ENCODE assay signal across 27 cellular contexts in genomic region chr3:121645054-121645453, GRCh38. TPM values are rescaled to one million over a fixed set of nuclear protein-coding genes. Genes with fewer than 3 reads are reported as not detected.
A peak's percentile ranks its signal among the peaks of the same experiment; 100 is the strongest.
DNase-seq lines count a peak whose midpoint lies in the region; ATAC-seq and TF ChIP-seq lines count a peak whose summit lies in the region.
"Had no signal": no experiment of that assay in that cellular context is flagged by ENCODE, and none has a peak within 500 bp of the region (broad histone marks: within the 10 kb centered on the region; RNA-seq: fewer than 3 reads in every experiment).

No MANE protein-coding gene starts in this region.

- peaks cover 0 to 4% (median 0%) of the 10 kb centered on the region in 4 donors for H3K36me3 ChIP-seq in esophagus muscularis mucosa
- peaks cover 35% of the 10 kb centered on the region for H3K36me3 ChIP-seq in lower lobe of right lung

- H3K4me1 Mint-ChIP-seq in T-helper 1 cell treated with Interleukin-12 subunit alpha and Interleukin-12 subunit beta and Interleukin-4 antibody, amounts not matched to agents 30 μg/mL and 1 μg/mL, for 36 hours (ENCODE audit: low read depth): peaks cover 10% of the 10 kb centered on the region
- peaks cover 30% of the 10 kb centered on the region for H3K4me1 Mint-ChIP-seq in stimulated activated naive CD8-positive, alpha-beta T cell treated with anti-CD3 and anti-CD28 coated beads, Interleukin-15, amount 100 ng/mL, for 72 hours

- H3K27ac ChIP-seq in esophagus muscularis mucosa (replicated peaks in 1 of 4): no peak overlapping the region
- H3K27ac ChIP-seq in lower lobe of right lung: no peak overlapping the region
- H3K27ac ChIP-seq: BLaER1 had no signal

- H3K4me1 ChIP-seq in esophagus muscularis mucosa (peaks cover 12 to 31% (median 24%) of the 10 kb centered on the region in 4 donors), lower lobe of right lung (no peaks in the 10 kb centered on the region)
- H3K4me1 ChIP-seq: BLaER1, Caco-2 had no signal

- intact Hi-C loops in esophagus muscularis mucosa (cut with DNase I): no loop called here
- intact Hi-C loops in lower lobe of right lung (cut with DNase I): no loop called here

- no peaks in the 10 kb centered on the region for H3K9me3 Mint-ChIP-seq in T-helper 1 cell treated with Interleukin-12 subunit alpha and Interleukin-12 subunit beta and Interleukin-4 antibody, amounts not matched to agents 30 μg/mL and 1 μg/mL, for 36 hours
- H3K9me3 Mint-ChIP-seq in stimulated activated naive CD8-positive, alpha-beta T cell treated with anti-CD3 and anti-CD28 coated beads, Interleukin-15, amount 100 ng/mL, for 72 hours: no peaks in the 10 kb centered on the region
- H3K9me3 Mint-ChIP-seq: CD4-positive, alpha-beta T cell had no signal

- TF ChIP-seq CTCF in esophagus muscularis mucosa (IDR thresholded peaks at IDR 0.05) (no peak), lower lobe of right lung (IDR thresholded peaks at IDR 0.05) (no peak)

- H3K27ac Mint-ChIP-seq in T-helper 1 cell treated with Interleukin-12 subunit alpha and Interleukin-12 subunit beta and Interleukin-4 antibody, amounts not matched to agents 30 μg/mL and 1 μg/mL, for 36 hours: peak overlapping the region; percentile 19
- H3K27ac Mint-ChIP-seq in stimulated activated naive CD8-positive, alpha-beta T cell treated with anti-CD3 and anti-CD28 coated beads, Interleukin-15, amount 100 ng/mL, for 72 hours: no peak overlapping the region
- H3K27ac Mint-ChIP-seq: CD4-positive, alpha-beta T cell had no signal

- no peaks in the 10 kb centered on the region for H3K27me3 Mint-ChIP-seq in T-helper 1 cell treated with Interleukin-12 subunit alpha and Interleukin-12 subunit beta and Interleukin-4 antibody, amounts not matched to agents 30 μg/mL and 1 μg/mL, for 36 hours (ENCODE audit: low read depth)
- no peaks in the 10 kb centered on the region for H3K27me3 Mint-ChIP-seq in stimulated activated naive CD8-positive, alpha-beta T cell treated with anti-CD3 and anti-CD28 coated beads, Interleukin-15, amount 100 ng/mL, for 72 hours
- H3K27me3 Mint-ChIP-seq: CD4-positive, alpha-beta T cell had no signal

- H3K27me3 ChIP-seq in esophagus muscularis mucosa: no peaks in the 10 kb centered on the region
- H3K27me3 ChIP-seq in lower lobe of right lung (ENCODE audit: low read depth): no peaks in the 10 kb centered on the region
- H3K27me3 ChIP-seq: BLaER1 had no signal

- H3K9me3 ChIP-seq in esophagus muscularis mucosa: no peaks in the 10 kb centered on the region
- no peaks in the 10 kb centered on the region for H3K9me3 ChIP-seq in lower lobe of right lung
- H3K9me3 ChIP-seq: BLaER1, Caco-2 had no signal

- DNase-seq in T-helper 1 cell (no peak), esophagus muscularis mucosa (ENCODE audit: extremely low spot score) (peak; percentile 31), lower lobe of right lung (no peak), superior temporal gyrus (ENCODE audit: extremely low spot score) (no peak)
- no peak for DNase-seq in stimulated activated naive CD8-positive, alpha-beta T cell treated with anti-CD3 and anti-CD28 coated beads, Interleukin-15, Interleukin-2, amounts not matched to agents 100 U/mL and 50 U/mL, for 24 hours
- no peak for DNase-seq in stimulated activated naive CD8-positive, alpha-beta T cell treated with anti-CD3 and anti-CD28 coated beads, Interleukin-15, amount 100 ng/mL, for 72 hours
- DNase-seq: 8988T; Caco-2; CD4-positive, alpha-beta T cell; DMS79; EL; GDM1; KBM-7; NCI-H2029; NCI-H446; NCI-H524 treated with DMSO at 0.1 percent for 48 hours; NCI-H82; Right ventricle myocardium superior; RPMI8226 had no signal

- peaks cover 61% of the 10 kb centered on the region for H3K36me3 Mint-ChIP-seq in T-helper 1 cell treated with Interleukin-12 subunit alpha and Interleukin-12 subunit beta and Interleukin-4 antibody, amounts not matched to agents 30 μg/mL and 1 μg/mL, for 36 hours (ENCODE audit: low read depth)

- TF ChIP-seq POLR2A in esophagus muscularis mucosa (IDR thresholded peaks at IDR 0.05; ENCODE audit: low read depth): no peak

- H3K4me3 Mint-ChIP-seq in T-helper 1 cell treated with Interleukin-12 subunit alpha and Interleukin-12 subunit beta and Interleukin-4 antibody, amounts not matched to agents 30 μg/mL and 1 μg/mL, for 36 hours: no peak overlapping the region
- no peak overlapping the region for H3K4me3 Mint-ChIP-seq in stimulated activated naive CD8-positive, alpha-beta T cell treated with anti-CD3 and anti-CD28 coated beads, Interleukin-15, amount 100 ng/mL, for 72 hours
- H3K4me3 Mint-ChIP-seq: CD4-positive, alpha-beta T cell had no signal

- no peak for TF ChIP-seq EP300 in esophagus muscularis mucosa (IDR thresholded peaks at IDR 0.05)

- H3K4me3 ChIP-seq in esophagus muscularis mucosa: no peak overlapping the region
- H3K4me3 ChIP-seq in lower lobe of right lung: no peak overlapping the region
- H3K4me3 ChIP-seq: BLaER1, GM12878 had no signal

- WGBS in esophagus muscularis mucosa: 93% methylated on average over 5 of the region's 5 CpGs

- peak; percentile 23 for ATAC-seq in stimulated activated naive CD8-positive, alpha-beta T cell treated with anti-CD3 and anti-CD28 coated beads, Interleukin-15, Interleukin-2, amounts not matched to agents 100 U/mL and 50 U/mL, for 24 hours
- no peak for ATAC-seq in stimulated activated naive CD8-positive, alpha-beta T cell treated with anti-CD3 and anti-CD28 coated beads, Interleukin-15, amount 100 ng/mL, for 72 hours
- ATAC-seq in lower lobe of right lung: no peak
- ATAC-seq: GM12878, HCT116 had no signal

RNA-seq across cellular contexts. Expression of gene HCLS1, which starts 15.6 kb away (rescaled TPM):
- 10 to 100 TPM; 20.5 to 71.7 (median 35.5) TPM for total RNA-seq in esophagus muscularis mucosa
- 93.6 TPM for total RNA-seq in lower lobe of right lung
- total RNA-seq: LHCN-M2, SK-MEL-5 had no signal

RNA-seq across cellular contexts. Expression of gene FBXO40, which starts 51.9 kb away (rescaled TPM):
- not detected for total RNA-seq in esophagus muscularis mucosa
- 0.09 TPM for total RNA-seq in lower lobe of right lung
- total RNA-seq: Caco-2; CD4-positive, alpha-beta T cell; GM12878; H4; LHCN-M2; MCF 10A had no signal
